ENCODE assay signal across 9 cellular contexts in the genomic region with DNA sequence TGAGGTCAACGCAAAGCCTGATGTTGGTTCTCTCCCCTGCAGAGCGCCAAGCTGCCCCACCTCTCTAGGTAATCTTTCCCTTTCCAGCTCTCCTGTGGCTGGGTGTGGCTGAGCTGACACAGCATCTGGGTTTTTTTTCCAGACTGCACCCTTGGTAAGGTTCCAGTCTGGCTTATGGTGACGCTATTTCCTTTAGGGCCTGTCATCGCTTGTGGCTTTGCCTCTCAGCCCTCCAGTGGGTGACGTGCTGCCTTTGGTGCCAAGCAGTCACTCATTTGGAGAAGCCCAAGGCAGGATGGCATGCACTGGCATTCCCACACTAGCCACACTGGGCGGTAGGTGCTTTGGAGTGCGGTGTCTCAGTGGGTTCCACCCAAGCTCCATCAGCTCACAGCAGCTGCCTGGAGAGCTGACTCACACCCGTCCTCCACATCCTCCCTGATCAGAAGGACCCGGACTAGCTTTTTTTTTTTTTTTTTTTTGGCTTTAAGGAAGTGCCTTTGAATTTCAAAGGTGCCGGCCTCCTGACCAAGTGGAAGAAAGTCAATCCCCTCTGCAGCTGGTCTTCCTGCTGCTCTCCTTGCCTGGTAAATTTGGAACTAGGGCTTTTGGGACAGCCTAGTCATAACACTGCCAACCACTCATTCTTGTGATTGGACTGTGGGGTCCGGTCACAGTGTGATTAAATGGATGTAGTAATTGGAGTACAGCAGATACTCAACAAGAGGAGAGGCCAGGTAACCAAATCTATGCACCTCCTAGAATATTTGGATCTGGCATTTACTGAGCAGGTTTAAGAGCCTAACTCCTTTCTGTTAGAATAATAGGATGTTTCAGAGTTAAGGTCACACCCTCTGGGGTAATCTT.
DNase-seq lines count a peak whose midpoint lies in the region; ATAC-seq, FAIRE-seq and TF ChIP-seq lines count a peak whose summit lies in the region.
"Had no signal": no experiment of that assay in that cellular context is flagged by ENCODE, and none has a peak within 500 bp of the region (broad histone marks: within the 10 kb centered on the region; RNA-seq: fewer than 3 reads in every experiment).

No MANE protein-coding gene starts in this region.

- H3K9me3 Mint-ChIP-seq in astrocyte (ENCODE audit: unreplicated experiment) (peaks cover 9% of the 10 kb centered on the region), osteocyte (ENCODE audit: unreplicated experiment) (no peaks in the 10 kb centered on the region)

- POLR2A ChIA-PET in BJ (lab: Charles Lee): no interaction called here

- H3K4me1 ChIP-seq in astrocyte (ENCODE audit: insufficient read depth, low read length): peaks cover 16% of the 10 kb centered on the region

- FAIRE-seq in astrocyte (lab: Jason Lieb, UNC): peak; percentile 84

- H3K36me3 ChIP-seq in BJ (ENCODE audit: control insufficient read depth, insufficient read depth, low read length): no peaks in the 10 kb centered on the region
- H3K36me3 ChIP-seq in astrocyte (ENCODE audit: insufficient read depth, low read length): no peaks in the 10 kb centered on the region

- peaks cover 21% of the 10 kb centered on the region for H3K4me1 Mint-ChIP-seq in astrocyte (ENCODE audit: low read depth, unreplicated experiment)
- H3K4me1 Mint-ChIP-seq in osteocyte (ENCODE audit: unreplicated experiment): peaks cover 9% of the 10 kb centered on the region

- CTCF ChIA-PET in BJ (lab: Yijun Ruan, JAX): interaction anchor here (1.0 to 1.2 kb wide), 2 partner anchors 10 to 11 kb away, joined by 3 read pairs; no protein-coding TSS in a partner anchor

- H3K4me2 ChIP-seq in astrocyte (ENCODE audit: low read length): peak overlapping the region; percentile 52

- TF ChIP-seq CTCF in BJ (IDR thresholded peaks at IDR 0.05; ENCODE audit: insufficient read depth, low read depth, low read length): no peak
- no peak for TF ChIP-seq CTCF in astrocyte (IDR thresholded peaks at IDR 0.05; ENCODE audit: insufficient read depth, low read depth, low read length)
- TF ChIP-seq CTCF in osteocyte (IDR thresholded peaks at IDR 0.05): no peak

- H3K27ac Mint-ChIP-seq in astrocyte (ENCODE audit: unreplicated experiment): no peak overlapping the region
- H3K27ac Mint-ChIP-seq in osteocyte (ENCODE audit: unreplicated experiment): no peak overlapping the region

- no peaks in the 10 kb centered on the region for H4K20me1 ChIP-seq in astrocyte (ENCODE audit: insufficient read depth, low read length)

- H3K27ac ChIP-seq in astrocyte (ENCODE audit: low read depth, low read length): peak overlapping the region; percentile 65

- no peak overlapping the region for H3K4me3 Mint-ChIP-seq in astrocyte (ENCODE audit: unreplicated experiment)
- H3K4me3 Mint-ChIP-seq in osteocyte (ENCODE audit: unreplicated experiment): no peak overlapping the region
- H3K4me3 Mint-ChIP-seq: brain had no signal

- H3K27me3 Mint-ChIP-seq in astrocyte (ENCODE audit: low read depth, unreplicated experiment) (peaks cover 22% of the 10 kb centered on the region), osteocyte (ENCODE audit: unreplicated experiment) (peaks cover 14% of the 10 kb centered on the region)

- peak overlapping the region; percentile 22 for H2AFZ ChIP-seq in astrocyte (ENCODE audit: low read depth, low read length)

- DNase-seq in BJ (ENCODE audit: low read depth): peak; percentile 25
- peak; percentile 100 for DNase-seq in RPMI7951 (ENCODE audit: low read depth)
- DNase-seq in astrocyte (ENCODE audit: low read depth): peak; percentile 97
- DNase-seq in osteocyte (ENCODE audit: extremely low spot score, unreplicated experiment): peak; percentile 69
- DNase-seq in NCI-H1417 (lab: John Stamatoyannopoulos, UW): no peak

- H3K4me3 ChIP-seq in BJ (ENCODE audit: low read depth, low read length) (no peak overlapping the region), astrocyte (ENCODE audit: insufficient read depth, low read depth, low read length) (no peak overlapping the region)

- no peaks in the 10 kb centered on the region; the same call in 1 of the 2 replicates for H3K27me3 ChIP-seq in BJ (ENCODE audit: control insufficient read depth, insufficient read depth, low read length)
- no peaks in the 10 kb centered on the region for H3K27me3 ChIP-seq in astrocyte (ENCODE audit: insufficient read depth, low read length)

- H3K9ac ChIP-seq in astrocyte (ENCODE audit: low read length): peak overlapping the region; percentile 17

- peaks cover 5% of the 10 kb centered on the region for H3K9me3 ChIP-seq in astrocyte (ENCODE audit: insufficient read depth, low read depth, low read length)

- H3K36me3 Mint-ChIP-seq in astrocyte (ENCODE audit: low read depth, unreplicated experiment) (no peaks in the 10 kb centered on the region), osteocyte (ENCODE audit: unreplicated experiment) (no peaks in the 10 kb centered on the region)
- H3K36me3 Mint-ChIP-seq: brain had no signal

- no peaks in the 10 kb centered on the region for H3K79me2 ChIP-seq in astrocyte (ENCODE audit: insufficient read depth, low read length)

- ATAC-seq in GM21737 (IDR thresholded peaks at IDR 0.05; ENCODE audit: unreplicated experiment) (no peak), HG02623 (IDR thresholded peaks at IDR 0.05; ENCODE audit: unreplicated experiment) (no peak), GM18867 (IDR thresholded peaks at IDR 0.05; ENCODE audit: unreplicated experiment) (no peak)

Comparison
In these comparisons a context has a peak if more than half of its experiments do, and no peak if none do; other contexts are left out.
1. DNase-seq: peak in BJ (single experiment), RPMI7951 (single experiment), astrocyte (single experiment) and osteocyte (single experiment); none in NCI-H1417 (0 of 3).